ENCODE assay signal across 10 cellular contexts in the genomic region with DNA sequence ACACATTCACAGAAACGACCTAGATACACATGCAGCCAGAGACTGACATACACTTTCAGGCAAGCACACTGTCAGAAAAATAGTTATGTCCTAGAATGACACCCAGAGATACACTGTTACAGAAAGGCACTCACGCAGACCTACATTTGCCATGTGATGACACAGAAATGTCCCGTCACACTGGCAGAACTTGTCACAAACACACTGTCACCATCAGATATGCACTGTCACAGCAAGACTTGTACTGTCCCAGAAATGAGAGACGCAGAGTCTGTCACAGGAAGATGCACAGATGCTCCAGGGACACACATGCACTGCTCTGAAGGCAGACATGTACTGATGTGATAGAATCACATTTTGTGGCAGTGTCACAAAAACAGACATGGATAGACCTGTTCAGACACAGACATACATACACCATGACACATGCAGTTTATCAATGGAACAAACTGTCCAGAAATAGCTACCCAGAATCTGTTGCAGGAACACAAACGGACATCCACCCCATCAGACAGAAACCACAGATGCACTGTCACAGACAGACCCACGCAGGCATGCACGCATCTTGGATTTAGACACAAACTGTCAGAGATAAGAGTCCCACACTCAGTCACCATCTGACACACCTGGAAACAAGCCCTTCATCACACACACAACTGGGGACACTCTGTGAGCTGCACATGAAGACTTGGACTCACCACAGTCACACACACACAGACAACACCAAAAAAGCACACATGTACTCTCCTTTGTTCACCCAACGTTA. TPM values are rescaled to one million over a fixed set of nuclear protein-coding genes. Genes with fewer than 3 reads are reported as not detected.
A peak's percentile ranks its signal among the peaks of the same experiment; 100 is the strongest.
DNase-seq lines count a peak whose midpoint lies in the region; ATAC-seq, FAIRE-seq and TF ChIP-seq lines count a peak whose summit lies in the region.
"Had no signal": no experiment of that assay in that cellular context is flagged by ENCODE, and none has a peak within 500 bp of the region (broad histone marks: within the 10 kb centered on the region; RNA-seq: fewer than 3 reads in every experiment).

No MANE protein-coding gene starts in this region.

- peak; percentile 60 for FAIRE-seq in HepG2 (lab: Jason Lieb, UNC)

- TF ChIP-seq EP300 in HepG2 (IDR thresholded peaks at IDR 0.05; ENCODE audit: low read depth in 2 of 2, low read length in 2 of 2) (no peak), HepG2 (CRISPR knock-in tag; IDR thresholded peaks at IDR 0.05; ENCODE audit: borderline replicate concordance) (no peak), upper lobe of left lung (IDR thresholded peaks at IDR 0.05) (peak in 1 of 4 donors; percentile 12)

- H3K36me3 Mint-ChIP-seq in activated naive CD4-positive, alpha-beta T cell treated with anti-CD3 and anti-CD28 coated beads, Interleukin-2, amount 50 U/mL, for 24 hours: peaks cover 12% of the 10 kb centered on the region
- H3K36me3 Mint-ChIP-seq in mesothelial cell of epicardium: peaks cover 7% of the 10 kb centered on the region

- H3K27ac ChIP-seq in HepG2 (ENCODE audit: extremely low read length, insufficient read depth, low read length) (no peak overlapping the region), right lobe of liver (no peak overlapping the region), upper lobe of left lung (peak overlapping the region; percentile 80 to 88 (median 85))

- H3K4me1 Mint-ChIP-seq in activated naive CD4-positive, alpha-beta T cell treated with anti-CD3 and anti-CD28 coated beads, Interleukin-2, amount 50 U/mL, for 24 hours: peaks cover 46% of the 10 kb centered on the region
- peaks cover 22% of the 10 kb centered on the region for H3K4me1 Mint-ChIP-seq in mesothelial cell of epicardium

- no peaks in the 10 kb centered on the region for H3K27me3 Mint-ChIP-seq in activated naive CD4-positive, alpha-beta T cell treated with anti-CD3 and anti-CD28 coated beads, Interleukin-2, amount 50 U/mL, for 24 hours
- no peaks in the 10 kb centered on the region for H3K27me3 Mint-ChIP-seq in mesothelial cell of epicardium (ENCODE audit: low read depth)

- no peak overlapping the region for H2AFZ ChIP-seq in HepG2 (ENCODE audit: low read length)

- peak overlapping the region; percentile 95 for H3K4me3 Mint-ChIP-seq in activated naive CD4-positive, alpha-beta T cell treated with anti-CD3 and anti-CD28 coated beads, Interleukin-2, amount 50 U/mL, for 24 hours
- H3K4me3 Mint-ChIP-seq in mesothelial cell of epicardium: peak overlapping the region; percentile 73

- H3K4me1 ChIP-seq in HepG2 (ENCODE audit: insufficient read depth, low read length): peaks cover 31% of the 10 kb centered on the region
- H3K4me1 ChIP-seq in right lobe of liver: no peaks in the 10 kb centered on the region
- peaks cover 3 to 24% (median 4%) of the 10 kb centered on the region in 4 donors for H3K4me1 ChIP-seq in upper lobe of left lung

- intact Hi-C loops in HepG2 (cut with micrococcal nuclease; ENCODE audit: unreplicated experiment) (loop anchor here (5.0 to 10.0 kb wide), 2 partner anchors 155 to 273 kb away; partner anchors contain the start of gene GLOD5), right lobe of liver (cut with DNase I) (no loop called here)

- TF ChIP-seq CTCF in HepG2 (CRISPR knock-in tag; IDR thresholded peaks at IDR 0.05) (no peak), right lobe of liver (IDR thresholded peaks at IDR 0.05) (no peak), mesothelial cell of epicardium (IDR thresholded peaks at IDR 0.05; ENCODE audit: unreplicated experiment) (no peak), upper lobe of left lung (IDR thresholded peaks at IDR 0.05) (no peak)

- H3K4me3 ChIP-seq in HepG2 (replicated peaks in 1 of 3; ENCODE audit: insufficient read depth in 1 of 3, low read depth in 2 of 3, low read length in 3 of 3): no peak overlapping the region
- no peak overlapping the region for H3K4me3 ChIP-seq in right lobe of liver
- H3K4me3 ChIP-seq in upper lobe of left lung: peak overlapping the region in 2 of 4 donors; percentile 71 to 75

- BruUV-seq in HepG2 (replicated peaks; lab: Mats Ljungman, UMichigan): no TSS peak

- peak overlapping the region; percentile 65; the same call in 1 of the 2 replicates for H3K4me2 ChIP-seq in HepG2 (ENCODE audit: low read depth, low read length)

- no peaks in the 10 kb centered on the region for H3K9me3 Mint-ChIP-seq in activated naive CD4-positive, alpha-beta T cell treated with anti-CD3 and anti-CD28 coated beads, Interleukin-2, amount 50 U/mL, for 24 hours
- H3K9me3 Mint-ChIP-seq in mesothelial cell of epicardium: peaks cover 6% of the 10 kb centered on the region

- 0 out of 2 replicates have a peak overlapping the region, but pooled peaks have one; percentile 22 for H3K9ac ChIP-seq in HepG2 (ENCODE audit: insufficient read depth, low read depth, low read length)

- H3K27ac Mint-ChIP-seq in activated naive CD4-positive, alpha-beta T cell treated with anti-CD3 and anti-CD28 coated beads, Interleukin-2, amount 50 U/mL, for 24 hours: peak overlapping the region; percentile 82
- H3K27ac Mint-ChIP-seq in mesothelial cell of epicardium: peak overlapping the region; percentile 91

- H3K27me3 ChIP-seq in HepG2 (ENCODE audit: control insufficient read depth in 1 of 2, insufficient read depth in 2 of 2, low read length in 2 of 2) (no peaks in the 10 kb centered on the region), right lobe of liver (no peaks in the 10 kb centered on the region), upper lobe of left lung (peaks cover 0 to 6% (median 0%) of the 10 kb centered on the region in 4 donors)

- H4K20me1 ChIP-seq in HepG2 (ENCODE audit: insufficient read depth, low read length): no peaks in the 10 kb centered on the region

- H3K36me3 ChIP-seq in HepG2 (replicated peaks in 1 of 2; ENCODE audit: control insufficient read depth in 1 of 2, insufficient read depth in 2 of 2, low read length in 2 of 2) (peaks cover 4 to 13% of the 10 kb centered on the region in 2 experiments; a peak in 3 of 5 replicates), right lobe of liver (peaks cover 0 to 9% (median 0%) of the 10 kb centered on the region in 4 donors), upper lobe of left lung (peaks cover 0 to 32% (median 17%) of the 10 kb centered on the region in 4 donors)

- no peak for TF ChIP-seq POLR2A in HepG2 (IDR thresholded peaks at IDR 0.05; ENCODE audit: insufficient read depth in 1 of 2, low read depth in 2 of 2, low read length in 2 of 2)
- TF ChIP-seq POLR2A in right lobe of liver (IDR thresholded peaks at IDR 0.05): no peak
- TF ChIP-seq POLR2A in upper lobe of left lung (IDR thresholded peaks at IDR 0.05): no peak

- H3K9me3 ChIP-seq in HepG2 (ENCODE audit: low read length) (no peaks in the 10 kb centered on the region), right lobe of liver (no peaks in the 10 kb centered on the region), upper lobe of left lung (no peaks in the 10 kb centered on the region)

- no peak for TF ChIP-seq RAD21 in HepG2 (CRISPR knock-in tag; IDR thresholded peaks at IDR 0.05)

- CTCF ChIA-PET in HepG2 (lab: Yijun Ruan, JAX; ENCODE audit: low intra/inter-chr PET ratio, low total read pairs): no interaction called here

- ATAC-seq in HepG2: no peak
- ATAC-seq in right lobe of liver: no peak
- ATAC-seq in upper lobe of left lung (ENCODE audit: low FRiP score in 2 of 2): no peak

- POLR2A ChIA-PET in HepG2 (lab: Yijun Ruan, JAX): interaction anchor here (1.3 to 1.5 kb wide), 2 partner anchors 21 to 23 kb away, joined by 3 to 7 read pairs; partner anchors contain the start of genes PQBP1 and TIMM17B

- H3K79me2 ChIP-seq in HepG2 (ENCODE audit: insufficient read depth, low read length): peaks cover 13% of the 10 kb centered on the region

- no peak for DNase-seq in HepG2 (ENCODE audit: low spot score)
- DNase-seq in right lobe of liver: no peak
- DNase-seq in mesothelial cell of epicardium (ENCODE audit: low spot score in 2 of 2, unreplicated experiment in 2 of 2): no peak
- DNase-seq in upper lobe of left lung: no peak
- DNase-seq in SIG-M5 treated with dmso at 0.1 percent for 504 hours (lab: John Stamatoyannopoulos, UW; ENCODE audit: unreplicated experiment): no peak
- DNase-seq in NAMALWA (ENCODE audit: low spot score): no peak
- no peak for DNase-seq in DMS53 treated with DMSO at 0.1 percent for 48 hours (lab: John Stamatoyannopoulos, UW; ENCODE audit: unreplicated experiment)
- DNase-seq: GOT3, NCI-H1436 treated with DMSO at 0.1 percent for 48 hours had no signal

- in situ Hi-C loops in HepG2 (cut with HindIII; ENCODE audit: extremely low pct_ligation_motif_present, low pct_unique_long_range_greater_than_20kb): no loop called here

- 60% methylated on average over 3 of the region's 8 CpGs for WGBS in HepG2 (ENCODE audit: low lambda C conversion rate)
- 32% methylated on average over 8 of the region's 8 CpGs for WGBS in right lobe of liver (ENCODE audit: insufficient coverage, low coverage, low lambda C conversion rate, missing lambda C conversion rate)
- WGBS in upper lobe of left lung, 2 donors: 55 to 64% methylated on average over 2 to 8 of the region's 8 CpGs

RNA-seq across cellular contexts. Expression of gene PIM2, which starts 1.3 kb away (rescaled TPM):
- 13.0 and 14.4 TPM in 2 replicates for total RNA-seq in HepG2 (2016; rRNA removed; fragmentation: Illumina TruSeq; extraction: Trizol)
- total RNA-seq in HepG2 (2016; cell fraction: cytosol; rRNA removed; fragmentation: Illumina TruSeq; extraction: Trizol; ENCODE audit: low read depth): 1.7 and 2.6 TPM in 2 replicates
- 11.9 and 13.2 TPM in 2 replicates for total RNA-seq in HepG2 (2016; cell fraction: insoluble cytoplasmic fraction; rRNA removed; fragmentation: Illumina TruSeq; extraction: Trizol)
- 5.9 and 6.5 TPM in 2 replicates for total RNA-seq in HepG2 (2016; cell fraction: membrane; rRNA removed; fragmentation: Illumina TruSeq; extraction: Trizol)
- total RNA-seq in HepG2 (2016; cell fraction: nucleus; rRNA removed; fragmentation: Illumina TruSeq; extraction: Trizol): 7.9 and 8.0 TPM in 2 replicates
- 15.8 and 17.4 TPM in 2 replicates for polyA plus RNA-seq in HepG2 (2011; rRNA removed)
- polyA plus RNA-seq in HepG2 (2011; cell fraction: cytosol; rRNA removed): 10.3 and 10.6 TPM in 2 replicates
- polyA plus RNA-seq in HepG2 (2011; cell fraction: nucleus; rRNA removed): 14.3 and 17.5 TPM in 2 replicates
- polyA plus RNA-seq in HepG2 (2012): 10.1 and 10.6 TPM in 2 replicates
- polyA plus RNA-seq in HepG2 (2016; cell fraction: cytosol; fragmentation: Illumina TruSeq; extraction: Trizol; ENCODE audit: low read depth): 1.1 TPM in 2 replicates
- 14.0 and 15.2 TPM in 2 replicates for polyA plus RNA-seq in HepG2 (2016; cell fraction: insoluble cytoplasmic fraction; fragmentation: Illumina TruSeq; extraction: Trizol; ENCODE audit: low read depth)
- 3.5 and 4.0 TPM in 2 replicates for polyA plus RNA-seq in HepG2 (2016; cell fraction: membrane; fragmentation: Illumina TruSeq; extraction: Trizol; ENCODE audit: low read depth)
- 11.4 and 16.3 TPM in 2 replicates for polyA plus RNA-seq in HepG2 (2016; cell fraction: nucleus; fragmentation: Illumina TruSeq; extraction: Trizol; ENCODE audit: insufficient read depth, low read depth)
- polyA minus RNA-seq in HepG2 (2011; rRNA and poly(A)+ RNA removed; ENCODE audit: low replicate concordance): 17.3 and 37.4 TPM in 2 replicates
- 4.9 and 5.8 TPM in 2 replicates for polyA minus RNA-seq in HepG2 (2011; cell fraction: cytosol; rRNA and poly(A)+ RNA removed)
- 8.5 and 10.9 TPM in 2 replicates for polyA minus RNA-seq in HepG2 (2011; cell fraction: nucleus; rRNA and poly(A)+ RNA removed)
- total RNA-seq in right lobe of liver: 1 to 10 TPM; 1.7 to 8.8 (median 6.8) TPM
- total RNA-seq in mesothelial cell of epicardium: 9.3 to 10.3 TPM (median 9.7 TPM) in 3 replicates
- 10 to 100 TPM; 16.3 to 36.1 (median 26.2) TPM for total RNA-seq in upper lobe of left lung

RNA-seq across cellular contexts. Expression of gene SLC35A2, which starts 8.7 kb away (rescaled TPM):
- 17.2 and 32.1 TPM in 2 replicates for total RNA-seq in HepG2 (2016; rRNA removed; fragmentation: Illumina TruSeq; extraction: Trizol)
- total RNA-seq in HepG2 (2016; cell fraction: cytosol; rRNA removed; fragmentation: Illumina TruSeq; extraction: Trizol; ENCODE audit: low read depth): 5.6 and 5.8 TPM in 2 replicates
- total RNA-seq in HepG2 (2016; cell fraction: insoluble cytoplasmic fraction; rRNA removed; fragmentation: Illumina TruSeq; extraction: Trizol): 13.8 and 35.7 TPM in 2 replicates
- total RNA-seq in HepG2 (2016; cell fraction: membrane; rRNA removed; fragmentation: Illumina TruSeq; extraction: Trizol): 12.4 and 13.9 TPM in 2 replicates
- 24.9 and 30.9 TPM in 2 replicates for total RNA-seq in HepG2 (2016; cell fraction: nucleus; rRNA removed; fragmentation: Illumina TruSeq; extraction: Trizol)
- polyA plus RNA-seq in HepG2 (2011; rRNA removed): 40.8 and 46.4 TPM in 2 replicates
- 41.7 and 48.0 TPM in 2 replicates for polyA plus RNA-seq in HepG2 (2011; cell fraction: cytosol; rRNA removed)
- polyA plus RNA-seq in HepG2 (2011; cell fraction: nucleus; rRNA removed): 31.2 and 31.5 TPM in 2 replicates
- 16.3 and 18.8 TPM in 2 replicates for polyA plus RNA-seq in HepG2 (2012)
- 6.8 and 8.5 TPM in 2 replicates for polyA plus RNA-seq in HepG2 (2016; cell fraction: cytosol; fragmentation: Illumina TruSeq; extraction: Trizol; ENCODE audit: low read depth)
- polyA plus RNA-seq in HepG2 (2016; cell fraction: insoluble cytoplasmic fraction; fragmentation: Illumina TruSeq; extraction: Trizol; ENCODE audit: low read depth): 20.0 and 23.2 TPM in 2 replicates
- polyA plus RNA-seq in HepG2 (2016; cell fraction: membrane; fragmentation: Illumina TruSeq; extraction: Trizol; ENCODE audit: low read depth): 12.9 and 13.5 TPM in 2 replicates
- 57.8 and 62.5 TPM in 2 replicates for polyA plus RNA-seq in HepG2 (2016; cell fraction: nucleus; fragmentation: Illumina TruSeq; extraction: Trizol; ENCODE audit: insufficient read depth, low read depth)
- polyA minus RNA-seq in HepG2 (2011; rRNA and poly(A)+ RNA removed; ENCODE audit: low replicate concordance): 110 and 137 TPM in 2 replicates
- polyA minus RNA-seq in HepG2 (2011; cell fraction: cytosol; rRNA and poly(A)+ RNA removed): 25.2 and 26.9 TPM in 2 replicates
- polyA minus RNA-seq in HepG2 (2011; cell fraction: nucleus; rRNA and poly(A)+ RNA removed): 9.3 and 12.1 TPM in 2 replicates
- 10 to 100 TPM; 15.0 to 19.5 (median 17.3) TPM for total RNA-seq in right lobe of liver
- 42.2 to 45.9 TPM (median 43.8 TPM) in 3 replicates for total RNA-seq in mesothelial cell of epicardium
- total RNA-seq in upper lobe of left lung: 10 to 100 TPM in 5 of 6 donors, 1 to 10 TPM in 1; 5.2 to 32.0 (median 23.3) TPM

RNA-seq across cellular contexts. Expression of gene PQBP1, which starts 22.4 kb away (rescaled TPM):
- 80.9 and 99.4 TPM in 2 replicates for total RNA-seq in HepG2 (2016; rRNA removed; fragmentation: Illumina TruSeq; extraction: Trizol)
- total RNA-seq in HepG2 (2016; cell fraction: cytosol; rRNA removed; fragmentation: Illumina TruSeq; extraction: Trizol; ENCODE audit: low read depth): 33.5 and 34.4 TPM in 2 replicates
- total RNA-seq in HepG2 (2016; cell fraction: insoluble cytoplasmic fraction; rRNA removed; fragmentation: Illumina TruSeq; extraction: Trizol): 87.4 and 94.4 TPM in 2 replicates
- 35.6 and 39.4 TPM in 2 replicates for total RNA-seq in HepG2 (2016; cell fraction: membrane; rRNA removed; fragmentation: Illumina TruSeq; extraction: Trizol)
- 40.0 and 41.7 TPM in 2 replicates for total RNA-seq in HepG2 (2016; cell fraction: nucleus; rRNA removed; fragmentation: Illumina TruSeq; extraction: Trizol)
- 58.1 and 66.9 TPM in 2 replicates for polyA plus RNA-seq in HepG2 (2011; rRNA removed)
- polyA plus RNA-seq in HepG2 (2011; cell fraction: cytosol; rRNA removed): 77.0 and 80.0 TPM in 2 replicates
- 123 and 131 TPM in 2 replicates for polyA plus RNA-seq in HepG2 (2011; cell fraction: nucleus; rRNA removed)
- 72.0 and 77.4 TPM in 2 replicates for polyA plus RNA-seq in HepG2 (2012)
- polyA plus RNA-seq in HepG2 (2016; cell fraction: cytosol; fragmentation: Illumina TruSeq; extraction: Trizol; ENCODE audit: low read depth): 39.2 and 46.6 TPM in 2 replicates
- 111 and 112 TPM in 2 replicates for polyA plus RNA-seq in HepG2 (2016; cell fraction: insoluble cytoplasmic fraction; fragmentation: Illumina TruSeq; extraction: Trizol; ENCODE audit: low read depth)
- 42.4 and 43.0 TPM in 2 replicates for polyA plus RNA-seq in HepG2 (2016; cell fraction: membrane; fragmentation: Illumina TruSeq; extraction: Trizol; ENCODE audit: low read depth)
- 101 and 103 TPM in 2 replicates for polyA plus RNA-seq in HepG2 (2016; cell fraction: nucleus; fragmentation: Illumina TruSeq; extraction: Trizol; ENCODE audit: insufficient read depth, low read depth)
- polyA minus RNA-seq in HepG2 (2011; rRNA and poly(A)+ RNA removed; ENCODE audit: low replicate concordance): 33.5 and 103 TPM in 2 replicates
- 32.2 and 41.4 TPM in 2 replicates for polyA minus RNA-seq in HepG2 (2011; cell fraction: cytosol; rRNA and poly(A)+ RNA removed)
- polyA minus RNA-seq in HepG2 (2011; cell fraction: nucleus; rRNA and poly(A)+ RNA removed): 23.3 and 26.7 TPM in 2 replicates
- total RNA-seq in right lobe of liver: 10 to 100 TPM; 29.8 to 47.1 (median 35.7) TPM
- total RNA-seq in mesothelial cell of epicardium: 62.2 to 64.9 TPM (median 64.3 TPM) in 3 replicates
- total RNA-seq in upper lobe of left lung: 10 to 100 TPM; 49.1 to 76.9 (median 65.2) TPM

RNA-seq across cellular contexts. Expression of gene TIMM17B, which starts 22.6 kb away (rescaled TPM):
- total RNA-seq in HepG2 (2016; rRNA removed; fragmentation: Illumina TruSeq; extraction: Trizol): 53.4 and 56.0 TPM in 2 replicates
- 16.1 and 16.6 TPM in 2 replicates for total RNA-seq in HepG2 (2016; cell fraction: cytosol; rRNA removed; fragmentation: Illumina TruSeq; extraction: Trizol; ENCODE audit: low read depth)
- 59.1 and 59.6 TPM in 2 replicates for total RNA-seq in HepG2 (2016; cell fraction: insoluble cytoplasmic fraction; rRNA removed; fragmentation: Illumina TruSeq; extraction: Trizol)
- total RNA-seq in HepG2 (2016; cell fraction: membrane; rRNA removed; fragmentation: Illumina TruSeq; extraction: Trizol): 21.0 and 25.1 TPM in 2 replicates
- 35.5 and 35.9 TPM in 2 replicates for total RNA-seq in HepG2 (2016; cell fraction: nucleus; rRNA removed; fragmentation: Illumina TruSeq; extraction: Trizol)
- 69.1 and 72.5 TPM in 2 replicates for polyA plus RNA-seq in HepG2 (2011; rRNA removed)
- polyA plus RNA-seq in HepG2 (2011; cell fraction: cytosol; rRNA removed): 74.6 and 124 TPM in 2 replicates
- polyA plus RNA-seq in HepG2 (2011; cell fraction: nucleus; rRNA removed): 52.8 and 64.5 TPM in 2 replicates
- 50.1 and 56.0 TPM in 2 replicates for polyA plus RNA-seq in HepG2 (2012)
- polyA plus RNA-seq in HepG2 (2016; cell fraction: cytosol; fragmentation: Illumina TruSeq; extraction: Trizol; ENCODE audit: low read depth): 18.8 and 21.5 TPM in 2 replicates
- polyA plus RNA-seq in HepG2 (2016; cell fraction: insoluble cytoplasmic fraction; fragmentation: Illumina TruSeq; extraction: Trizol; ENCODE audit: low read depth): 63.6 and 70.0 TPM in 2 replicates
- polyA plus RNA-seq in HepG2 (2016; cell fraction: membrane; fragmentation: Illumina TruSeq; extraction: Trizol; ENCODE audit: low read depth): 22.7 and 26.6 TPM in 2 replicates
- polyA plus RNA-seq in HepG2 (2016; cell fraction: nucleus; fragmentation: Illumina TruSeq; extraction: Trizol; ENCODE audit: insufficient read depth, low read depth): 67.0 and 69.3 TPM in 2 replicates
- 67.5 and 136 TPM in 2 replicates for polyA minus RNA-seq in HepG2 (2011; rRNA and poly(A)+ RNA removed; ENCODE audit: low replicate concordance)
- polyA minus RNA-seq in HepG2 (2011; cell fraction: cytosol; rRNA and poly(A)+ RNA removed): 20.0 and 25.0 TPM in 2 replicates
- 11.8 and 14.9 TPM in 2 replicates for polyA minus RNA-seq in HepG2 (2011; cell fraction: nucleus; rRNA and poly(A)+ RNA removed)
- total RNA-seq in right lobe of liver: 10 to 100 TPM; 18.2 to 29.5 (median 22.5) TPM
- 64.7 to 68.2 TPM (median 67.6 TPM) in 3 replicates for total RNA-seq in mesothelial cell of epicardium
- total RNA-seq in upper lobe of left lung: 10 to 100 TPM; 29.6 to 49.6 (median 42.6) TPM

RNA-seq across cellular contexts. Expression of gene OTUD5, which starts 37.3 kb away (rescaled TPM):
- total RNA-seq in HepG2 (2016; rRNA removed; fragmentation: Illumina TruSeq; extraction: Trizol) (16.9 and 18.4 TPM in 2 replicates), right lobe of liver (10 to 100 TPM; 14.4 to 24.1 (median 21.6) TPM), mesothelial cell of epicardium (64.4 to 66.0 TPM (median 64.5 TPM) in 3 replicates), upper lobe of left lung (100 to 1,000 TPM in 1 of 6 donors, 10 to 100 TPM in 5; 40.1 to 101 (median 49.6) TPM)
- 7.3 and 7.9 TPM in 2 replicates for total RNA-seq in HepG2 (2016; cell fraction: cytosol; rRNA removed; fragmentation: Illumina TruSeq; extraction: Trizol; ENCODE audit: low read depth)
- total RNA-seq in HepG2 (2016; cell fraction: insoluble cytoplasmic fraction; rRNA removed; fragmentation: Illumina TruSeq; extraction: Trizol): 15.3 and 18.1 TPM in 2 replicates
- total RNA-seq in HepG2 (2016; cell fraction: membrane; rRNA removed; fragmentation: Illumina TruSeq; extraction: Trizol): 13.3 and 13.6 TPM in 2 replicates
- 11.1 and 13.9 TPM in 2 replicates for total RNA-seq in HepG2 (2016; cell fraction: nucleus; rRNA removed; fragmentation: Illumina TruSeq; extraction: Trizol)
- polyA plus RNA-seq in HepG2 (2011; rRNA removed): 42.2 and 44.8 TPM in 2 replicates
- polyA plus RNA-seq in HepG2 (2011; cell fraction: cytosol; rRNA removed): 29.5 and 29.7 TPM in 2 replicates
- 74.0 and 78.6 TPM in 2 replicates for polyA plus RNA-seq in HepG2 (2011; cell fraction: nucleus; rRNA removed)
- 30.8 and 34.7 TPM in 2 replicates for polyA plus RNA-seq in HepG2 (2012)
- polyA plus RNA-seq in HepG2 (2016; cell fraction: cytosol; fragmentation: Illumina TruSeq; extraction: Trizol; ENCODE audit: low read depth): 14.5 and 15.7 TPM in 2 replicates
- 20.0 and 25.8 TPM in 2 replicates for polyA plus RNA-seq in HepG2 (2016; cell fraction: insoluble cytoplasmic fraction; fragmentation: Illumina TruSeq; extraction: Trizol; ENCODE audit: low read depth)
- 18.9 and 22.2 TPM in 2 replicates for polyA plus RNA-seq in HepG2 (2016; cell fraction: membrane; fragmentation: Illumina TruSeq; extraction: Trizol; ENCODE audit: low read depth)
- polyA plus RNA-seq in HepG2 (2016; cell fraction: nucleus; fragmentation: Illumina TruSeq; extraction: Trizol; ENCODE audit: insufficient read depth, low read depth): 32.8 and 33.6 TPM in 2 replicates
- 40.8 and 110 TPM in 2 replicates for polyA minus RNA-seq in HepG2 (2011; rRNA and poly(A)+ RNA removed; ENCODE audit: low replicate concordance)
- 20.0 and 21.9 TPM in 2 replicates for polyA minus RNA-seq in HepG2 (2011; cell fraction: cytosol; rRNA and poly(A)+ RNA removed)
- polyA minus RNA-seq in HepG2 (2011; cell fraction: nucleus; rRNA and poly(A)+ RNA removed): 14.8 and 17.9 TPM in 2 replicates

Comparison
In these comparisons a context has a peak if more than half of its experiments do, and no peak if none do; other contexts are left out.
1. H3K27ac ChIP-seq: peak in upper lobe of left lung (4 of 4); none in HepG2 (single experiment) and right lobe of liver (0 of 3).